8 cellular contexts compared by ENCODE assay signal in the genomic region with DNA sequence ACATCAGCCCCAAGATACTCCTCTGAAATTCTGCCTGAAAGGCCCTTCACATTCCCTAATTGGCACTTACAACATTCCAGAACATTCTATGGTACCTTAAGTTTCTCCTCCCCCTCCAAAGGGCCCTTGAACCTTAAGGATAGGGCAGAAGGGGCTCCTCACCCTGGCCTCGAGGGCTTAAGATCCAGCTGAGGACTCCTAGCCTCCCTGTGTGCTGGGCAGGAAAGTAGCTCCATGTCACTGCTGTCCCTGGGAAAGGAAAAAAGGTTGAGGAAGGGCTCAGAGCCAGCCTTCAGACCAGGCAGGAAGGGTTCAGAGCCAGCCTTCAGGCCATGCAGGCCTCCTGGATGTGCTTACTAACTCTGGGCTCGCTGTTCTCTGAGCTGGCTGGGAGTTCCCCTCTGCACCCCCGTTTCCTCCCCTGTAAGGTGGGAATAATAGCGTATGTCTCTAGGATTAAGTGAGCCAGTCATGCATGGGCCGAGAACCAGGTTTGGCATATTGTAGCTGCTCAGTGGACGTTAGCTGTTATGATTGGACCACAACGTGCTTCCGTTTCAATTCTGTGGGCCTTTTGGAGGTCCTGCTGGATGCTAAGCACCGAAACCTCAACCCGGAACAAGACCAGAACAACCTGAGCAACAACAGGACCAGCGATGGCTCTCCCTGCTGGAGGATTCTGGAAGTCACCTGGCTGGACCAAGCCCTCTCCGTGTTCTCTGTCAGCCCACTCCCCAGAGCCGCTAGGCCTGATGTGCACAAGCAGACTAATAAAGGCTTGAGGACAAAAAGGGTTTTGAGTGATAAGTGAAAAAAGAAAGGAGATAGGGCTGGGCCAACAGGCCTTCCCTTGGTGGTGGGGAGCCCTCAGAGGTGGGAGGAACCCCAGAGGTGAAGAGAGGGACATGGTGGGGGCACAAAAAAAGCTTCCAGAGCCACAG.
A peak's percentile ranks its signal among the peaks of the same experiment; 100 is the strongest.
DNase-seq lines count a peak whose midpoint lies in the region; ATAC-seq and TF ChIP-seq lines count a peak whose summit lies in the region.

No MANE protein-coding gene starts in this region.

- ATAC-seq in GM18520 (IDR thresholded peaks at IDR 0.05; ENCODE audit: unreplicated experiment), result peak; percentile 33
- peak; percentile 47 for ATAC-seq in HG02885 (IDR thresholded peaks at IDR 0.05; ENCODE audit: poor library complexity, unreplicated experiment)

- no peak overlapping the region for H2AFZ ChIP-seq in SU-DHL-6 (ENCODE audit: low read depth, low read length, severe bottlenecking)

- peaks cover 30% of the 10 kb centered on the region for H3F3A ChIP-seq in SU-DHL-6 (ENCODE audit: insufficient read depth)

- TF ChIP-seq CTCF in AG10803 (conservative IDR thresholded peaks at IDR 0.05; ENCODE audit: low read length), result peak; percentile 12; the same call in 1 of the 2 replicates
- TF ChIP-seq CTCF in SU-DHL-6 (IDR thresholded peaks at IDR 0.05; ENCODE audit: insufficient read depth, low read length, poor library complexity, severe bottlenecking), result peak; percentile 46

- H3K36me3 ChIP-seq in SU-DHL-6 (ENCODE audit: low read length), result no peaks in the 10 kb centered on the region

- no peaks in the 10 kb centered on the region for H3K27me3 ChIP-seq in SU-DHL-6 (ENCODE audit: low read length)

- DNase-seq in AG10803 (ENCODE audit: low read depth) (no peak), left kidney (ENCODE audit: low read depth, low spot score) (peak; percentile 67), NCI-H1694 treated with DMSO at 0.1 percent for 48 hours (lab: John Stamatoyannopoulos, UW) (no peak), UCSD-AML1 (lab: John Stamatoyannopoulos, UW; ENCODE audit: unreplicated experiment) (no peak), middle frontal gyrus (ENCODE audit: extremely low spot score, low spot score) (no peak)

- H3K9ac ChIP-seq in SU-DHL-6 (ENCODE audit: low read length), result peak overlapping the region; percentile 72

- H3K79me2 ChIP-seq in SU-DHL-6 (ENCODE audit: insufficient read depth, low read length), result peaks cover 31% of the 10 kb centered on the region

- H4K20me1 ChIP-seq in SU-DHL-6 (ENCODE audit: low read depth, low read length), result no peaks in the 10 kb centered on the region

- H3K4me3 ChIP-seq in AG10803 (ENCODE audit: low read length) (no peak overlapping the region), SU-DHL-6 (ENCODE audit: insufficient read depth, low read length, poor library complexity, severe bottlenecking) (peak overlapping the region; percentile 57)

- H3K27ac ChIP-seq in SU-DHL-6 (ENCODE audit: low read depth, low read length), result peak overlapping the region; percentile 96

- H3K9me2 ChIP-seq in SU-DHL-6 (replicated peaks; ENCODE audit: insufficient read depth, low read length), result no peaks in the 10 kb centered on the region

- H3K9me3 ChIP-seq in SU-DHL-6 (ENCODE audit: insufficient read depth, low read length), result no peaks in the 10 kb centered on the region

- H3K4me2 ChIP-seq in SU-DHL-6 (ENCODE audit: low read depth, low read length, poor library complexity, severe bottlenecking), result peak overlapping the region; percentile 85
